Comparison of ENCODE assay signal across 8 cellular contexts in the genomic region with DNA sequence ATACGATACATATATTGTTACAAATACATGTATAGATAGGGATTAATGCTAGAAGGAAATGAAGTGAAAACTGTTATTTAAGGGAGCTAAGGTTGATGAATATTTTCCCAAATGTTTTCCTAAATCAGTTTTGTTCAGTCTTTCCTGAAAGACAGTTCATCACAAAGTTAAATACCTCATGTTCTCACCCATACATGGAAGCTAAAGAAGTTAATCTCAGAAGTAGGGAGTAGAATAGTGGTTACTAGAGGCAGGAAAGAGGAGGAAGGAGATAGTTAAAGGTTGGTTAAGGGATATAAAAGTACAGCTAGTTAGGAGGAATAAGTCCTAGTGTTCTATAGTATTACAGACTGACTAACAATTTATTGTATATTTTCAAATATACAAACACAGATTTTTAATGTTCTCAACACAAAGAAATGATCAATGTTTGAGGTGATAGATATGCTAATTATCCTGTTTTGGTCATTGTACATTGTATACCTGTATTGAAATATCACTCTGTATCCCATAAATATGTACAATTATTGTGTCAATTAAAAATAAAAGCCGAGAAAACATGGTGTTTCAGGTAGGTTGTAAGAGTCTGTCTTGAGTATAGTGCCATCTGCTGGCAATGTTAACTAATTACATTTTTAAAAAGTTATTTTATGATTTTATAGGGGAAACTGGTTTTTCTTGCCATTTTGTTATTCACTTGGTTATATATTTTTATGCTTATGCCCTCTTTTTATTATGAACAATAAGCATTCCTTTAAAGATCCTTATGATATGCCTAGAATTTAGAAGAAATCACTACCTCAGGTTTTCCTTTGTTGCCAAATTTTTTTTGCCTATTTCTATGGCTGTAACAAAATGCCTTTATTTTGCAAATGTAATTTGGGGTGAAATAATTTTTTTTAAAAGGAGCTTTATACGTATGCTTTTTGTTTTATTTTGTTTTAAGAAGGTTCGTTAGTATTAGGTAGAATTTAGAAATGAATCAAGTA. TPM values are rescaled to one million over a fixed set of nuclear protein-coding genes. Genes with fewer than 3 reads are reported as not detected.
A peak's percentile ranks its signal among the peaks of the same experiment; 100 is the strongest.
DNase-seq lines count a peak whose midpoint lies in the region; ATAC-seq and TF ChIP-seq lines count a peak whose summit lies in the region.

No MANE protein-coding gene starts in this region.

- H3K27ac ChIP-seq in CD4-positive, alpha-beta memory T cell (ENCODE audit: low read depth, low read length) = no peak overlapping the region

- peak overlapping the region in 5 of 7 donors; percentile 2 to 75 (median 30) for H3K27ac Mint-ChIP-seq in CD4-positive, alpha-beta memory T cell

- CTCF ChIA-PET in CD4-positive, alpha-beta memory T cell (lab: Charles Lee; ENCODE audit: partially characterized antibody) = interaction anchor here (0.7 to 10.2 kb wide), 27 partner anchors 9 to 220 kb away, joined by 3 to 155 read pairs (median 4); no protein-coding TSS in a partner anchor

- intact Hi-C loops in CD4-positive, alpha-beta memory T cell (cut with micrococcal nuclease) = loop anchor here (1.0 to 2.0 kb wide), 4 partner anchors 26 to 220 kb away; a partner anchor contains a TSS
- intact Hi-C loops in mucosa of descending colon (cut with DNase I, micrococcal nuclease) = loop anchor here (5.0 kb wide), 1 partner anchor 169 kb away; no protein-coding TSS in a partner anchor
- intact Hi-C loops in posterior cingulate gyrus (cut with DNase I) = loop anchor here (1.0 kb wide), 1 partner anchor 170 kb away; no protein-coding TSS in a partner anchor

- no peaks in the 10 kb centered on the region for H3K27me3 Mint-ChIP-seq in CD4-positive, alpha-beta memory T cell

- H3K27me3 ChIP-seq in CD4-positive, alpha-beta memory T cell (ENCODE audit: insufficient read depth, low read length) = no peaks in the 10 kb centered on the region

- peak in 4 of 5 donors; percentile 45 to 57 (median 48) for DNase-seq in CD4-positive, alpha-beta memory T cell
- DNase-seq in H4 (ENCODE audit: low spot score) (peak; percentile 13), NCI-H526 treated with DMSO at 0.1 percent for 48 hours (lab: John Stamatoyannopoulos, UW) (peak; percentile 27), choroid plexus epithelial cell (ENCODE audit: low read depth) (peak; percentile 41), mucosa of descending colon (no peak), posterior cingulate gyrus (no peak), OCI-M2 (lab: John Stamatoyannopoulos, UW; ENCODE audit: unreplicated experiment) (no peak)
- DNase-seq in activated CD4-positive, alpha-beta T cell treated with anti-CD3 and anti-CD28 coated beads for 48 hours = no peak

- peak; percentile 54 for ATAC-seq in mucosa of descending colon

- H3K4me3 Mint-ChIP-seq in CD4-positive, alpha-beta memory T cell = no peak overlapping the region

- H3K4me3 ChIP-seq in CD4-positive, alpha-beta memory T cell (ENCODE audit: low read length in 2 of 2) = no peak overlapping the region
- no peak overlapping the region for H3K4me3 ChIP-seq in choroid plexus epithelial cell (ENCODE audit: low read depth, low read length)
- no peak overlapping the region for H3K4me3 ChIP-seq in mucosa of descending colon

- peaks cover 1 to 4% of the 10 kb centered on the region in 2 donors for H3K36me3 Mint-ChIP-seq in CD4-positive, alpha-beta memory T cell

- TF ChIP-seq CTCF in choroid plexus epithelial cell (conservative IDR thresholded peaks at IDR 0.05; ENCODE audit: low read depth, low read length) (peak; percentile 50), mucosa of descending colon (IDR thresholded peaks at IDR 0.05) (peak; percentile 12)

- H3K4me1 Mint-ChIP-seq in CD4-positive, alpha-beta memory T cell = peaks cover 16 to 40% (median 23%) of the 10 kb centered on the region in 4 donors

- H3K4me1 ChIP-seq in CD4-positive, alpha-beta memory T cell (ENCODE audit: insufficient read depth, low read length) = peaks cover 6% of the 10 kb centered on the region
- no peaks in the 10 kb centered on the region for H3K4me1 ChIP-seq in mucosa of descending colon (ENCODE audit: low read depth)

- H3K9me3 Mint-ChIP-seq in CD4-positive, alpha-beta memory T cell = peaks cover 0 to 5% (median 0%) of the 10 kb centered on the region in 8 donors

- POLR2A ChIA-PET in CD4-positive, alpha-beta memory T cell (lab: Charles Lee; ENCODE audit: partially characterized antibody) = interaction anchor here (1.5 to 1.6 kb wide), 2 partner anchors 28 to 169 kb away, joined by 3 read pairs; no protein-coding TSS in a partner anchor

- no peaks in the 10 kb centered on the region for H3K9me3 ChIP-seq in CD4-positive, alpha-beta memory T cell (ENCODE audit: control insufficient read depth in 1 of 2, low read length in 2 of 2)
- H3K9me3 ChIP-seq in mucosa of descending colon = no peaks in the 10 kb centered on the region

- no peaks in the 10 kb centered on the region for H3K36me3 ChIP-seq in CD4-positive, alpha-beta memory T cell (ENCODE audit: insufficient read depth, low read length)
- no peaks in the 10 kb centered on the region for H3K36me3 ChIP-seq in mucosa of descending colon (ENCODE audit: low read depth)

RNA-seq across cellular contexts. Expression of a gene that starts 26.9 kb away (rescaled TPM):
- total RNA-seq in CD4-positive, alpha-beta memory T cell = 10 to 100 TPM; 51.5 to 52.9 TPM
- polyA plus RNA-seq in CD4-positive, alpha-beta memory T cell = 10 to 100 TPM in 1 of 2 donors, 1 to 10 TPM in 1; 9.4 to 13.8 TPM
- 9.5 and 14.1 TPM in 2 replicates for total RNA-seq in H4 (2014; rRNA removed; shearing (Covaris generic))
- total RNA-seq in mucosa of descending colon = 10 to 100 TPM; 17.4 to 39.0 (median 25.7) TPM

Comparison
In these comparisons a context has a peak if more than half of its experiments do, and no peak if none do; other contexts are left out.
1. DNase-seq: peak in CD4-positive, alpha-beta memory T cell (4 of 5), H4 (single experiment), NCI-H526 treated with DMSO at 0.1 percent for 48 hours (single experiment) and choroid plexus epithelial cell (single experiment); none in mucosa of descending colon (0 of 3), posterior cingulate gyrus (0 of 10), activated CD4-positive, alpha-beta T cell treated with anti-CD3 and anti-CD28 coated beads for 48 hours (single experiment) and OCI-M2 (single experiment).